Comparison of ENCODE assay signal across 2 cellular contexts in genomic region chr17:72430611-72431432, GRCh38.
TF ChIP-seq lines count a peak whose summit lies in the region.

No MANE protein-coding gene starts in this region.

TF ChIP-seq in HCT116, 20 proteins besides CTCF, POLR2A, EP300 and RAD21 (continued from another document):
- no peak; the same call in 1 of the 2 replicates for TF ChIP-seq POLR2AphosphoS5 (IDR thresholded peaks at IDR 0.05; ENCODE audit: low read depth, low read length)
TF ChIP-seq in HCT116: peak in this region for 1.

TF ChIP-seq in HepG2, 621 proteins besides CTCF, POLR2A, EP300 and RAD21 (continued from another document and continues in another):
- TF ChIP-seq, protein P1, sequence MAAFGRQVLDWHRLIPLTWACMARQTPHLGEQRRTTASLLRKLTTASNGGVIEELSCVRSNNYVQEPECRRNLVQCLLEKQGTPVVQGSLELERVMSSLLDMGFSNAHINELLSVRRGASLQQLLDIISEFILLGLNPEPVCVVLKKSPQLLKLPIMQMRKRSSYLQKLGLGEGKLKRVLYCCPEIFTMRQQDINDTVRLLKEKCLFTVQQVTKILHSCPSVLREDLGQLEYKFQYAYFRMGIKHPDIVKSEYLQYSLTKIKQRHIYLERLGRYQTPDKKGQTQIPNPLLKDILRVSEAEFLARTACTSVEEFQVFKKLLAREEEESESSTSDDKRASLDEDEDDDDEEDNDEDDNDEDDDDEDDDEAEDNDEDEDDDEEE (CRISPR knock-in tag; IDR thresholded peaks at IDR 0.05), result no peak
- no peak for TF ChIP-seq MAF1 (CRISPR knock-in tag; IDR thresholded peaks at IDR 0.05; ENCODE audit: borderline replicate concordance)
- TF ChIP-seq AGO2 (optimal IDR thresholded peaks at IDR 0.05; ENCODE audit: low read depth, low read length), result peak; percentile 43
- peak; percentile 61; the same call in 1 of the 2 replicates for TF ChIP-seq HIVEP1 (CRISPR knock-in tag; IDR thresholded peaks at IDR 0.05)
- no peak for TF ChIP-seq NFYB (CRISPR knock-in tag; IDR thresholded peaks at IDR 0.05)
- 0 out of 2 replicates have a peak, but pooled peaks have one; percentile 10 for TF ChIP-seq ATF3 (CRISPR knock-in tag; IDR thresholded peaks at IDR 0.05)
- TF ChIP-seq HDAC2 (CRISPR knock-in tag; IDR thresholded peaks at IDR 0.05), result 0 out of 2 replicates have a peak, but pooled peaks have one; percentile 30
- TF ChIP-seq, protein P2, sequence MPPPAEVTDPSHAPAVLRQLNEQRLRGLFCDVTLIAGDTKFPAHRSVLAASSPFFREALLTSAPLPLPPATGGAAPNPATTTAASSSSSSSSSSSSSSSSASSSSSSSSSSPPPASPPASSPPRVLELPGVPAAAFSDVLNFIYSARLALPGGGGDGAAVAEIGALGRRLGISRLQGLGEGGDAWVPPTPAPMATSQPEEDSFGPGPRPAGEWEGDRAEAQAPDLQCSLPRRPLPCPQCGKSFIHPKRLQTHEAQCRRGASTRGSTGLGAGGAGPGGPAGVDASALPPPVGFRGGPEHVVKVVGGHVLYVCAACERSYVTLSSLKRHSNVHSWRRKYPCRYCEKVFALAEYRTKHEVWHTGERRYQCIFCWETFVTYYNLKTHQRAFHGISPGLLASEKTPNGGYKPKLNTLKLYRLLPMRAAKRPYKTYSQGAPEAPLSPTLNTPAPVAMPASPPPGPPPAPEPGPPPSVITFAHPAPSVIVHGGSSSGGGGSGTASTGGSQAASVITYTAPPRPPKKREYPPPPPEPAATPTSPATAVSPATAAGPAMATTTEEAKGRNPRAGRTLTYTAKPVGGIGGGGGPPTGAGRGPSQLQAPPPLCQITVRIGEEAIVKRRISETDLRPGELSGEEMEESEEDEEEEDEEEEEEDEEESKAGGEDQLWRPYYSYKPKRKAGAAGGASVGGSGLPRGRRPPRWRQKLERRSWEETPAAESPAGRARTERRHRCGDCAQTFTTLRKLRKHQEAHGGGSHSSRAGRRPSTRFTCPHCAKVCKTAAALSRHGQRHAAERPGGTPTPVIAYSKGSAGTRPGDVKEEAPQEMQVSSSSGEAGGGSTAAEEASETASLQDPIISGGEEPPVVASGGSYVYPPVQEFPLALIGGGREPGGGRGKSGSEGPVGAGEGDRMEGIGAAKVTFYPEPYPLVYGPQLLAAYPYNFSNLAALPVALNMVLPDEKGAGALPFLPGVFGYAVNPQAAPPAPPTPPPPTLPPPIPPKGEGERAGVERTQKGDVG (CRISPR knock-in tag; IDR thresholded peaks at IDR 0.05; ENCODE audit: borderline replicate concordance), result peak; percentile 89; the same call in 1 of the 2 replicates
- TF ChIP-seq, protein P3, sequence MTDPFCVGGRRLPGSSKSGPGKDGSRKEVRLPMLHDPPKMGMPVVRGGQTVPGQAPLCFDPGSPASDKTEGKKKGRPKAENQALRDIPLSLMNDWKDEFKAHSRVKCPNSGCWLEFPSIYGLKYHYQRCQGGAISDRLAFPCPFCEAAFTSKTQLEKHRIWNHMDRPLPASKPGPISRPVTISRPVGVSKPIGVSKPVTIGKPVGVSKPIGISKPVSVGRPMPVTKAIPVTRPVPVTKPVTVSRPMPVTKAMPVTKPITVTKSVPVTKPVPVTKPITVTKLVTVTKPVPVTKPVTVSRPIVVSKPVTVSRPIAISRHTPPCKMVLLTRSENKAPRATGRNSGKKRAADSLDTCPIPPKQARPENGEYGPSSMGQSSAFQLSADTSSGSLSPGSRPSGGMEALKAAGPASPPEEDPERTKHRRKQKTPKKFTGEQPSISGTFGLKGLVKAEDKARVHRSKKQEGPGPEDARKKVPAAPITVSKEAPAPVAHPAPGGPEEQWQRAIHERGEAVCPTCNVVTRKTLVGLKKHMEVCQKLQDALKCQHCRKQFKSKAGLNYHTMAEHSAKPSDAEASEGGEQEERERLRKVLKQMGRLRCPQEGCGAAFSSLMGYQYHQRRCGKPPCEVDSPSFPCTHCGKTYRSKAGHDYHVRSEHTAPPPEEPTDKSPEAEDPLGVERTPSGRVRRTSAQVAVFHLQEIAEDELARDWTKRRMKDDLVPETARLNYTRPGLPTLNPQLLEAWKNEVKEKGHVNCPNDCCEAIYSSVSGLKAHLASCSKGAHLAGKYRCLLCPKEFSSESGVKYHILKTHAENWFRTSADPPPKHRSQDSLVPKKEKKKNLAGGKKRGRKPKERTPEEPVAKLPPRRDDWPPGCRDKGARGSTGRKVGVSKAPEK (CRISPR knock-in tag; IDR thresholded peaks at IDR 0.05; ENCODE audit: borderline replicate concordance), result no peak
- TF ChIP-seq ZNF768 (CRISPR knock-in tag; IDR thresholded peaks at IDR 0.05), result peak; percentile 56; the same call in 1 of the 2 replicates
- TF ChIP-seq, protein P4, sequence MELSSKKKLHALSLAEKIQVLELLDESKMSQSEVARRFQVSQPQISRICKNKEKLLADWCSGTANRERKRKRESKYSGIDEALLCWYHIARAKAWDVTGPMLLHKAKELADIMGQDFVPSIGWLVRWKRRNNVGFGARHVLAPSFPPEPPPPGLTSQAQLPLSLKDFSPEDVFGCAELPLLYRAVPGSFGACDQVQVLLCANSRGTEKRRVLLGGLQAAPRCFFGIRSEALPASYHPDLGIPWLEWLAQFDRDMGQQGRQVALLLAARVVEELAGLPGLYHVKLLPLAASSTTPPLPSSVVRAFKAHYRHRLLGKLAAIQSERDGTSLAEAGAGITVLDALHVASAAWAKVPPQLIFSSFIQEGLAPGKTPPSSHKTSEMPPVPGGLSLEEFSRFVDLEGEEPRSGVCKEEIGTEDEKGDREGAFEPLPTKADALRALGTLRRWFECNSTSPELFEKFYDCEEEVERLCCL (CRISPR knock-in tag; IDR thresholded peaks at IDR 0.05; ENCODE audit: borderline replicate concordance), result no peak
- TF ChIP-seq SUZ12 (IDR thresholded peaks at IDR 0.05; ENCODE audit: low read depth, low read length), result no peak
- TF ChIP-seq, protein P5, sequence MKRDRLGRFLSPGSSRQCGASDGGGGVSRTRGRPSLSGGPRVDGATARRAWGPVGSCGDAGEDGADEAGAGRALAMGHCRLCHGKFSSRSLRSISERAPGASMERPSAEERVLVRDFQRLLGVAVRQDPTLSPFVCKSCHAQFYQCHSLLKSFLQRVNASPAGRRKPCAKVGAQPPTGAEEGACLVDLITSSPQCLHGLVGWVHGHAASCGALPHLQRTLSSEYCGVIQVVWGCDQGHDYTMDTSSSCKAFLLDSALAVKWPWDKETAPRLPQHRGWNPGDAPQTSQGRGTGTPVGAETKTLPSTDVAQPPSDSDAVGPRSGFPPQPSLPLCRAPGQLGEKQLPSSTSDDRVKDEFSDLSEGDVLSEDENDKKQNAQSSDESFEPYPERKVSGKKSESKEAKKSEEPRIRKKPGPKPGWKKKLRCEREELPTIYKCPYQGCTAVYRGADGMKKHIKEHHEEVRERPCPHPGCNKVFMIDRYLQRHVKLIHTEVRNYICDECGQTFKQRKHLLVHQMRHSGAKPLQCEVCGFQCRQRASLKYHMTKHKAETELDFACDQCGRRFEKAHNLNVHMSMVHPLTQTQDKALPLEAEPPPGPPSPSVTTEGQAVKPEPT (CRISPR knock-in tag; IDR thresholded peaks at IDR 0.05; ENCODE audit: low read depth), result peak; percentile 75; the same call in 1 of the 2 replicates
- TF ChIP-seq HNRNPUL1 (IDR thresholded peaks at IDR 0.05; ENCODE audit: low read depth, low read length), result no peak
- TF ChIP-seq CBX5 (CRISPR knock-in tag; IDR thresholded peaks at IDR 0.05; ENCODE audit: borderline replicate concordance), result peak; percentile 33; the same call in 1 of the 2 replicates
- TF ChIP-seq ZNF251 (CRISPR knock-in tag; IDR thresholded peaks at IDR 0.05), result no peak
- peak; percentile 15; the same call in 1 of the 2 replicates for TF ChIP-seq THAP9 (CRISPR knock-in tag; IDR thresholded peaks at IDR 0.05; ENCODE audit: borderline replicate concordance)
- no peak for TF ChIP-seq ELF3 (CRISPR knock-in tag; IDR thresholded peaks at IDR 0.05)
- peak; percentile 34; the same call in 1 of the 2 replicates for TF ChIP-seq STAG1 (CRISPR knock-in tag; IDR thresholded peaks at IDR 0.05)
- TF ChIP-seq ZNF761 (CRISPR knock-in tag; conservative IDR thresholded peaks at IDR 0.05), result no peak
- TF ChIP-seq JUNB (CRISPR knock-in tag; IDR thresholded peaks at IDR 0.05; ENCODE audit: borderline replicate concordance), result no peak
- no peak for TF ChIP-seq ZNF784 (CRISPR knock-in tag; IDR thresholded peaks at IDR 0.05; ENCODE audit: borderline replicate concordance)
- TF ChIP-seq AHR (CRISPR knock-in tag; IDR thresholded peaks at IDR 0.05), result 0 out of 2 replicates have a peak, but pooled peaks have one; percentile 21
- peak; percentile 27; the same call in 1 of the 2 replicates for TF ChIP-seq POGZ (CRISPR knock-in tag; IDR thresholded peaks at IDR 0.05)
- TF ChIP-seq, protein P6, sequence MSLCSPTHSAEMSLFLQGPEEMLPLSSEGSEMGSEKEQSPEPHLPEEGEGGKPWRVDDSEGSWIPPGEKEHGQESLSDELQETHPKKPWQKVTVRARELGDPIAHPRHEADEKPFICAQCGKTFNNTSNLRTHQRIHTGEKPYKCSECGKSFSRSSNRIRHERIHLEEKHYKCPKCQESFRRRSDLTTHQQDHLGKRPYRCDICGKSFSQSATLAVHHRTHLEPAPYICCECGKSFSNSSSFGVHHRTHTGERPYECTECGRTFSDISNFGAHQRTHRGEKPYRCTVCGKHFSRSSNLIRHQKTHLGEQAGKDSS (CRISPR knock-in tag; IDR thresholded peaks at IDR 0.05; ENCODE audit: borderline replicate concordance, low read depth), result 0 out of 2 replicates have a peak, but pooled peaks have one; percentile 18
- peak; percentile 26; the same call in 1 of the 2 replicates for TF ChIP-seq FOXO1 (CRISPR knock-in tag; IDR thresholded peaks at IDR 0.05)
- no peak for TF ChIP-seq LCORL (IDR thresholded peaks at IDR 0.05)
- peak; percentile 55; the same call in 1 of the 2 replicates for TF ChIP-seq LCORL (CRISPR knock-in tag; IDR thresholded peaks at IDR 0.05)
- peak; percentile 79; the same call in 1 of the 2 replicates for TF ChIP-seq ZBTB33 (CRISPR knock-in tag; IDR thresholded peaks at IDR 0.05)
- TF ChIP-seq, protein P7, sequence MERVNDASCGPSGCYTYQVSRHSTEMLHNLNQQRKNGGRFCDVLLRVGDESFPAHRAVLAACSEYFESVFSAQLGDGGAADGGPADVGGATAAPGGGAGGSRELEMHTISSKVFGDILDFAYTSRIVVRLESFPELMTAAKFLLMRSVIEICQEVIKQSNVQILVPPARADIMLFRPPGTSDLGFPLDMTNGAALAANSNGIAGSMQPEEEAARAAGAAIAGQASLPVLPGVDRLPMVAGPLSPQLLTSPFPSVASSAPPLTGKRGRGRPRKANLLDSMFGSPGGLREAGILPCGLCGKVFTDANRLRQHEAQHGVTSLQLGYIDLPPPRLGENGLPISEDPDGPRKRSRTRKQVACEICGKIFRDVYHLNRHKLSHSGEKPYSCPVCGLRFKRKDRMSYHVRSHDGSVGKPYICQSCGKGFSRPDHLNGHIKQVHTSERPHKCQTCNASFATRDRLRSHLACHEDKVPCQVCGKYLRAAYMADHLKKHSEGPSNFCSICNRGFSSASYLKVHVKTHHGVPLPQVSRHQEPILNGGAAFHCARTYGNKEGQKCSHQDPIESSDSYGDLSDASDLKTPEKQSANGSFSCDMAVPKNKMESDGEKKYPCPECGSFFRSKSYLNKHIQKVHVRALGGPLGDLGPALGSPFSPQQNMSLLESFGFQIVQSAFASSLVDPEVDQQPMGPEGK (CRISPR knock-in tag; IDR thresholded peaks at IDR 0.05), result peak; percentile 37
- 0 out of 2 replicates have a peak, but pooled peaks have one; percentile 32 for TF ChIP-seq HINFP (CRISPR knock-in tag; IDR thresholded peaks at IDR 0.05; ENCODE audit: low read depth)
- no peak for TF ChIP-seq TOE1 (CRISPR knock-in tag; IDR thresholded peaks at IDR 0.05)
